22 cellular contexts compared by ENCODE assay signal in genomic region chr9:124761710-124762109, GRCh38. TPM values are rescaled to one million over a fixed set of nuclear protein-coding genes. Genes with fewer than 3 reads are reported as not detected.
DNase-seq lines count a peak whose midpoint lies in the region; ATAC-seq and TF ChIP-seq lines count a peak whose summit lies in the region.
"Had no signal": no experiment of that assay in that cellular context is flagged by ENCODE, and none has a peak within 500 bp of the region (broad histone marks: within the 10 kb centered on the region; RNA-seq: fewer than 3 reads in every experiment).

No MANE protein-coding gene starts in this region.

- ATAC-seq in activated T-cell treated with anti-CD3 and anti-CD28 coated beads, Interleukin-2, amount 50 U/mL, for 72 hours (replicated peaks in 1 of 2) = no peak
- ATAC-seq in HG02938 (IDR thresholded peaks at IDR 0.05; ENCODE audit: unreplicated experiment) = no peak

- no peak for TF ChIP-seq CTCF in thyroid gland (IDR thresholded peaks at IDR 0.05)

- peak overlapping the region; percentile 71 for H3K27ac ChIP-seq in iPS-18a (ENCODE audit: low read length)
- peak overlapping the region; percentile 40 to 69 (median 58) for H3K27ac ChIP-seq in thyroid gland
- H3K27ac ChIP-seq: BLaER1 treated with 17β-estradiol and CSF1 and Interleukin-3, amounts not matched to agents 10 nM and 100 nM; SJCRH30 had no signal

- H3K4me3 ChIP-seq in iPS-18a (ENCODE audit: low read length) (peak overlapping the region; percentile 54), thyroid gland (replicated peaks in 1 of 3) (no peak overlapping the region)
- H3K4me3 ChIP-seq: BLaER1 treated with 17β-estradiol and CSF1 and Interleukin-3, amounts not matched to agents 10 nM and 100 nM; MG63; SJCRH30 had no signal

- peaks cover 69% of the 10 kb centered on the region for H3K27me3 Mint-ChIP-seq in activated T-cell treated with anti-CD3 and anti-CD28 coated beads, Interleukin-2, amount 50 U/mL, for 72 hours (ENCODE audit: low read depth)

- no peaks in the 10 kb centered on the region for H3K36me3 Mint-ChIP-seq in activated T-cell treated with anti-CD3 and anti-CD28 coated beads, Interleukin-2, amount 50 U/mL, for 72 hours (ENCODE audit: insufficient read depth in 2 of 2)
- H3K36me3 Mint-ChIP-seq: CD4-positive, alpha-beta memory T cell; IgD-negative memory B cell had no signal

- H3K4me1 ChIP-seq in iPS-18a (ENCODE audit: control insufficient read depth, low read depth, low read length) = peaks cover 90% of the 10 kb centered on the region
- H3K4me1 ChIP-seq in thyroid gland = peaks cover 65 to 74% of the 10 kb centered on the region in 2 donors

- peak overlapping the region; percentile 21 for H3K9ac ChIP-seq in iPS-18a (ENCODE audit: low read length)
- H3K9ac ChIP-seq: BLaER1 treated with 17β-estradiol and CSF1 and Interleukin-3, amounts not matched to agents 10 nM and 100 nM had no signal

- intact Hi-C loops in thyroid gland (cut with DNase I) = no loop called here

- no peaks in the 10 kb centered on the region for H3K36me3 ChIP-seq in iPS-18a (ENCODE audit: control insufficient read depth, low read depth, low read length)
- no peaks in the 10 kb centered on the region for H3K36me3 ChIP-seq in thyroid gland
- H3K36me3 ChIP-seq: BLaER1 treated with 17β-estradiol and CSF1 and Interleukin-3, amounts not matched to agents 10 nM and 100 nM; MG63; SJCRH30 had no signal

- H3K9me3 Mint-ChIP-seq in activated T-cell treated with anti-CD3 and anti-CD28 coated beads, Interleukin-2, amount 50 U/mL, for 72 hours = no peaks in the 10 kb centered on the region
- H3K9me3 Mint-ChIP-seq: IgD-negative memory B cell had no signal

- peaks cover 6% of the 10 kb centered on the region for H3K4me1 Mint-ChIP-seq in activated T-cell treated with anti-CD3 and anti-CD28 coated beads, Interleukin-2, amount 50 U/mL, for 72 hours (ENCODE audit: low read depth)
- H3K4me1 Mint-ChIP-seq: CD4-positive, alpha-beta memory T cell had no signal

- no peak overlapping the region for H3K27ac Mint-ChIP-seq in activated T-cell treated with anti-CD3 and anti-CD28 coated beads, Interleukin-2, amount 50 U/mL, for 72 hours
- H3K27ac Mint-ChIP-seq: CD4-positive, alpha-beta memory T cell; IgD-negative memory B cell had no signal

- TF ChIP-seq POLR2A in thyroid gland (IDR thresholded peaks at IDR 0.05) = no peak

- H3K4me3 Mint-ChIP-seq in activated T-cell treated with anti-CD3 and anti-CD28 coated beads, Interleukin-2, amount 50 U/mL, for 72 hours = no peak overlapping the region
- H3K4me3 Mint-ChIP-seq: CD4-positive, alpha-beta memory T cell; IgD-negative memory B cell had no signal

- 68 to 70% methylated on average over 3 of the region's 3 CpGs for WGBS in thyroid gland, 2 donors

- H3K9me3 ChIP-seq in iPS-18a (ENCODE audit: control insufficient read depth, low read depth, low read length) = no peaks in the 10 kb centered on the region
- H3K9me3 ChIP-seq in thyroid gland = no peaks in the 10 kb centered on the region
- H3K9me3 ChIP-seq: BLaER1 treated with 17β-estradiol and CSF1 and Interleukin-3, amounts not matched to agents 10 nM and 100 nM; MG63; SJCRH30 had no signal

- DNase-seq in NOMO-1 (lab: John Stamatoyannopoulos, UW; ENCODE audit: unreplicated experiment in 2 of 2) (peak; percentile 60 to 85), NOMO-1 treated with dmso at 0.1 percent for 144 hours (lab: John Stamatoyannopoulos, UW; ENCODE audit: unreplicated experiment) (no peak), OCI-M1 (lab: John Stamatoyannopoulos, UW) (peak; percentile 32), thyroid gland (no peak), NCI-H2081 (lab: John Stamatoyannopoulos, UW) (no peak)
- no peak for DNase-seq in activated T-cell treated with anti-CD3 and anti-CD28 coated beads, Interleukin-2, amount 50 U/mL, for 72 hours
- DNase-seq: 8988T; CD4-positive, alpha-beta memory T cell; DND-41; GOT3; MG63; NCI-H1092 treated with DMSO at 0.1 percent for 48 hours; NCI-H1436 treated with DMSO at 0.1 percent for 48 hours; NCI-H1930; NCI-H2227 treated with DMSO at 0.1 percent for 48 hours; NCI-H510A treated with DMSO at 0.1 percent for 48 hours; NCI-H748 treated with DMSO at 0.1 percent for 48 hours; SJCRH30 had no signal

- no peaks in the 10 kb centered on the region for H3K27me3 ChIP-seq in iPS-18a (ENCODE audit: control insufficient read depth, insufficient read depth, low read length)
- H3K27me3 ChIP-seq in thyroid gland = no peaks in the 10 kb centered on the region
- H3K27me3 ChIP-seq: SJCRH30 had no signal

RNA-seq across cellular contexts. Expression of gene NR6A1, which starts 9.4 kb away (rescaled TPM):
- 10 to 100 TPM; 15.3 to 25.0 (median 19.3) TPM for total RNA-seq in thyroid gland
- 1 to 10 TPM; 2.9 to 4.0 TPM for total RNA-seq in activated T-cell treated with anti-CD3 and anti-CD28 coated beads, Interleukin-2, amount 50 U/mL, for 72 hours

RNA-seq across cellular contexts. Expression of gene OLFML2A, which starts 15.2 kb away (rescaled TPM):
- total RNA-seq in thyroid gland = 10 to 100 TPM; 40.7 to 64.3 (median 50.2) TPM
- total RNA-seq in activated T-cell treated with anti-CD3 and anti-CD28 coated beads, Interleukin-2, amount 50 U/mL, for 72 hours = not detected
- total RNA-seq: CD4-positive, alpha-beta memory T cell had no signal

Comparison
In these comparisons a context has a peak if more than half of its experiments do, and no peak if none do; other contexts are left out.
1. DNase-seq: peak in NOMO-1 (2 of 2) and OCI-M1 (single experiment); none in NOMO-1 treated with dmso at 0.1 percent for 144 hours (single experiment), thyroid gland (0 of 2), NCI-H2081 (0 of 2) and activated T-cell treated with anti-CD3 and anti-CD28 coated beads, Interleukin-2, amount 50 U/mL, for 72 hours (0 of 2).
2. RNA of gene OLFML2A, which starts 15.2 kb away (total RNA-seq): 40.7 to 64.3 TPM in thyroid gland; not detected in activated T-cell treated with anti-CD3 and anti-CD28 coated beads, Interleukin-2, amount 50 U/mL, for 72 hours; every median in the first group is over 10 times any median in the second.